29 cellular contexts compared by ENCODE assay signal in genomic region chr7:87188930-87189329, GRCh38. TPM values are rescaled to one million over a fixed set of nuclear protein-coding genes. Genes with fewer than 3 reads are reported as not detected.
DNase-seq lines count a peak whose midpoint lies in the region; ATAC-seq and TF ChIP-seq lines count a peak whose summit lies in the region.
"Had no signal": no experiment of that assay in that cellular context is flagged by ENCODE, and none has a peak within 500 bp of the region (broad histone marks: within the 10 kb centered on the region; RNA-seq: fewer than 3 reads in every experiment).

No MANE protein-coding gene starts in this region.

- ATAC-seq in activated naive CD4-positive, alpha-beta T cell treated with anti-CD3 and anti-CD28 coated beads, Interleukin-2, amount 50 U/mL, for 72 hours = no peak
- peak; percentile 43 for ATAC-seq in GM21529 (IDR thresholded peaks at IDR 0.05; ENCODE audit: unreplicated experiment)
- peak in 1 of 2 donors; percentile 44 for ATAC-seq in stimulated activated naive B cell treated with anti-CD40 and anti-IgM and Interleukin-4, amounts not matched to agents 10 μg/mL and 1 μg/mL and 100 μg/mL, for 72 hours (replicated peaks)
- ATAC-seq: pancreas had no signal

- DNase-seq in activated naive CD4-positive, alpha-beta T cell treated with anti-CD3 and anti-CD28 coated beads, Interleukin-2, amount 50 U/mL, for 72 hours (ENCODE audit: low spot score in 2 of 2) = no peak
- no peak for DNase-seq in activated naive CD4-positive, alpha-beta T cell treated with anti-CD3 and anti-CD28 coated beads, Interleukin-2, amount 50 U/mL, for 16 hours
- DNase-seq in SK-N-MC (ENCODE audit: low read depth, low spot score) (no peak), NCI-H1048 (lab: John Stamatoyannopoulos, UW) (no peak), GM10248 (ENCODE audit: extremely low spot score) (no peak), NCI-H187 treated with DMSO at 0.1 percent for 48 hours (lab: John Stamatoyannopoulos, UW) (no peak)
- DNase-seq in stimulated activated naive B cell treated with anti-CD40 and anti-IgM and Interleukin-4, amounts not matched to agents 10 μg/mL and 1 μg/mL and 100 μg/mL, for 72 hours = no peak
- DNase-seq: activated CD4-positive, alpha-beta T cell treated with anti-CD3 and anti-CD28 coated beads for 48 hours; activated CD8-positive, alpha-beta memory T cell treated with anti-CD3 and anti-CD28 coated beads, Interleukin-2, amount 50 U/mL, for 48 hours; activated gamma-delta T cell; aorta; dermis blood vessel endothelial cell; DND-41; GOT3; IMR-90; left ventricle myocardium inferior; NCI-H1105 treated with DMSO at 0.1 percent for 48 hours; NCI-H2081; NCI-H226; NCI-H82; pancreas; SK-N-SH; spleen; stimulated activated CD4-positive, alpha-beta T cell treated with anti-CD3 and anti-CD28 coated beads, Interleukin-2, amount 100 ng/mL, for 48 hours; stimulated activated naive CD4-positive, alpha-beta T cell treated with Interleukin-2 at 50 U/mL for 16 hours; thyroid gland had no signal

- no peaks in the 10 kb centered on the region for H3K27me3 Mint-ChIP-seq in stimulated activated naive B cell treated with anti-CD40 and anti-IgM and Interleukin-4, amounts not matched to agents 10 μg/mL and 1 μg/mL and 100 μg/mL, for 72 hours

- POLR2A ChIA-PET in GM10248 (lab: Yijun Ruan, JAX) = no interaction called here

- peaks cover 14 to 40% of the 10 kb centered on the region in 2 donors for H3K4me1 Mint-ChIP-seq in stimulated activated naive B cell treated with anti-CD40 and anti-IgM and Interleukin-4, amounts not matched to agents 10 μg/mL and 1 μg/mL and 100 μg/mL, for 72 hours
- H3K4me1 Mint-ChIP-seq: nephron had no signal

- H3K9ac ChIP-seq in SK-N-MC (ENCODE audit: insufficient read length) = no peak overlapping the region
- H3K9ac ChIP-seq: BLaER1 treated with 17β-estradiol and CSF1 and Interleukin-3, amounts not matched to agents 10 nM and 100 nM; SK-N-SH had no signal

- H3K4me3 Mint-ChIP-seq in stimulated activated naive B cell treated with anti-CD40 and anti-IgM and Interleukin-4, amounts not matched to agents 10 μg/mL and 1 μg/mL and 100 μg/mL, for 72 hours = no peak overlapping the region
- H3K4me3 Mint-ChIP-seq: nephron had no signal

- CTCF ChIA-PET in GM10248 (lab: Yijun Ruan, JAX) = interaction anchor here (0.9 kb wide), 1 partner anchor 262 kb away, joined by 3 read pairs; no protein-coding TSS in a partner anchor

- 0 out of 2 replicates have a peak overlapping the region, but pooled peaks have one; percentile 20 for H3K27ac ChIP-seq in SK-N-MC
- H3K27ac ChIP-seq: BLaER1 treated with 17β-estradiol and CSF1 and Interleukin-3, amounts not matched to agents 10 nM and 100 nM; left ventricle myocardium inferior; pancreas; spleen; thyroid gland had no signal

- no peaks in the 10 kb centered on the region for H3K9me3 ChIP-seq in SK-N-MC (ENCODE audit: low read depth, low read length)
- H3K9me3 ChIP-seq: BLaER1 treated with 17β-estradiol and CSF1 and Interleukin-3, amounts not matched to agents 10 nM and 100 nM; left ventricle myocardium inferior; pancreas; SK-N-SH; spleen; thyroid gland had no signal

- peak overlapping the region; percentile 22 to 51 for H3K27ac Mint-ChIP-seq in activated naive CD4-positive, alpha-beta T cell treated with anti-CD3 and anti-CD28 coated beads, Interleukin-2, amount 50 U/mL, for 72 hours
- peak overlapping the region; percentile 9 for H3K27ac Mint-ChIP-seq in stimulated activated naive B cell treated with anti-CD40 and anti-IgM and Interleukin-4, amounts not matched to agents 10 μg/mL and 1 μg/mL and 100 μg/mL, for 72 hours
- H3K27ac Mint-ChIP-seq: nephron had no signal

- H3K36me3 Mint-ChIP-seq in activated naive CD4-positive, alpha-beta T cell treated with anti-CD3 and anti-CD28 coated beads, Interleukin-2, amount 50 U/mL, for 72 hours = peaks cover 22 to 54% of the 10 kb centered on the region in 2 donors
- peaks cover 40 to 52% of the 10 kb centered on the region in 2 donors for H3K36me3 Mint-ChIP-seq in stimulated activated naive B cell treated with anti-CD40 and anti-IgM and Interleukin-4, amounts not matched to agents 10 μg/mL and 1 μg/mL and 100 μg/mL, for 72 hours

- no peak overlapping the region for H3K4me3 ChIP-seq in SK-N-MC
- H3K4me3 ChIP-seq: BLaER1 treated with 17β-estradiol and CSF1 and Interleukin-3, amounts not matched to agents 10 nM and 100 nM; left ventricle myocardium inferior; pancreas; spleen; thyroid gland had no signal

- peaks cover 92% of the 10 kb centered on the region for H3K36me3 ChIP-seq in SK-N-MC (ENCODE audit: insufficient read depth, low read length)

- TF ChIP-seq CTCF in GM10248 (IDR thresholded peaks at IDR 0.05; ENCODE audit: control extremely low read depth, extremely low read depth, low read depth, missing control alignments) = no peak

- no peaks in the 10 kb centered on the region for H3K9me3 Mint-ChIP-seq in activated naive CD4-positive, alpha-beta T cell treated with anti-CD3 and anti-CD28 coated beads, Interleukin-2, amount 50 U/mL, for 72 hours
- no peaks in the 10 kb centered on the region for H3K9me3 Mint-ChIP-seq in stimulated activated naive B cell treated with anti-CD40 and anti-IgM and Interleukin-4, amounts not matched to agents 10 μg/mL and 1 μg/mL and 100 μg/mL, for 72 hours
- H3K9me3 Mint-ChIP-seq: nephron had no signal

RNA-seq across cellular contexts. Expression of gene TMEM243, which starts 30.6 kb away (rescaled TPM):
- 10 to 100 TPM; 41.4 to 85.5 TPM for total RNA-seq in activated naive CD4-positive, alpha-beta T cell treated with anti-CD3 and anti-CD28 coated beads, Interleukin-2, amount 50 U/mL, for 72 hours

RNA-seq across cellular contexts. Expression of gene DMTF1, which starts 36.7 kb away (rescaled TPM):
- total RNA-seq in activated naive CD4-positive, alpha-beta T cell treated with anti-CD3 and anti-CD28 coated beads, Interleukin-2, amount 50 U/mL, for 72 hours = 100 to 1,000 TPM in 1 of 2 donors, 10 to 100 TPM in 1; 85.1 to 106 TPM
